In the genomic region with DNA sequence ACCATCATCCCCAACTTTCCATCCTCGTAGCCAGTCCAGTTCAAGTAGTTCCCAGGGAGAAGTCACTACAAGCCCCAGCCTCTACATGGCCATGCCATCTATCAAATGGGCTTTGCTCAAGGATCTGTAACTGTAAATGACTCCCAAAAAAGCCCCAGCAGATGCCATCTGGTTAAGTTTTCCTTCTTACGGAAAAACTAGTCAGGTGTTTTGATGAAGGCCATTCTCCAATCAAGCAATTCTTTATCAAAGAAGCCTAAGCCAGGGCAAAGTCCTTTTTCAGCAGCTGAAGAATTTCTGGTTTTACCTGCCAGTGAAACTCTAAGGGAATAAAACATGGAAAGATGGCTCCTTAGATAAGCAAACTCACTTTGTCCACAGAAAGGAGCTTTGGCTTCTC, we compare ENCODE assay signal across 26 cellular contexts. TPM values are rescaled to one million over a fixed set of nuclear protein-coding genes. Genes with fewer than 3 reads are reported as not detected.
DNase-seq lines count a peak whose midpoint lies in the region; ATAC-seq and TF ChIP-seq lines count a peak whose summit lies in the region.
"Had no signal": no experiment of that assay in that cellular context is flagged by ENCODE, and none has a peak within 500 bp of the region (broad histone marks: within the 10 kb centered on the region; RNA-seq: fewer than 3 reads in every experiment).

No MANE protein-coding gene starts in this region.

- H3K9me3 ChIP-seq in body of pancreas = no peaks in the 10 kb centered on the region
- no peaks in the 10 kb centered on the region for H3K9me3 ChIP-seq in mucosa of descending colon
- H3K9me3 ChIP-seq in stomach = no peaks in the 10 kb centered on the region
- H3K9me3 ChIP-seq in effector memory CD4-positive, alpha-beta T cell (ENCODE audit: control insufficient read depth, low read length) = no peaks in the 10 kb centered on the region
- H3K9me3 ChIP-seq: BLaER1 treated with 17β-estradiol and CSF1 and Interleukin-3, amounts not matched to agents 10 nM and 100 nM; HAP-1 had no signal

- no peak for DNase-seq in activated naive CD8-positive, alpha-beta T cell treated with anti-CD3 and anti-CD28 coated beads for 36 hours
- DNase-seq in body of pancreas = peak in 2 of 4 donors; percentile 39 to 55
- DNase-seq in mucosa of descending colon = peak in 1 of 3 donors; percentile 41
- no peak for DNase-seq in stomach
- DNase-seq in effector memory CD4-positive, alpha-beta T cell = no peak
- DNase-seq in omental fat pad (ENCODE audit: low spot score) = no peak
- DNase-seq: 8988T; Calu3; CD4-positive, alpha-beta memory T cell; DMS153; KBM-7; MM.1S; NCI-H1048; NCI-H1417 treated with DMSO at 0.1 percent for 48 hours; NCI-H187 treated with DMSO at 0.1 percent for 48 hours; NCI-H2107; NCI-H446 treated with DMSO at 0.1 percent for 48 hours; NCI-H526 treated with DMSO at 0.1 percent for 48 hours; OCI-M1 had no signal

- H3K4me1 ChIP-seq in body of pancreas (peaks cover 71% of the 10 kb centered on the region), mucosa of descending colon (ENCODE audit: low read depth) (peaks cover 47% of the 10 kb centered on the region), stomach (peaks cover 0 to 39% (median 9%) of the 10 kb centered on the region in 4 donors)
- no peaks in the 10 kb centered on the region for H3K4me1 ChIP-seq in effector memory CD4-positive, alpha-beta T cell (ENCODE audit: control insufficient read depth, insufficient read depth, low read length, poor library complexity, severe bottlenecking)
- H3K4me1 ChIP-seq: BLaER1 treated with 17β-estradiol and CSF1 and Interleukin-3, amounts not matched to agents 10 nM and 100 nM; HAP-1 had no signal

- peaks cover 41% of the 10 kb centered on the region for H3K4me1 Mint-ChIP-seq in activated naive CD8-positive, alpha-beta T cell (ENCODE audit: low read depth)
- H3K4me1 Mint-ChIP-seq in activated naive CD8-positive, alpha-beta T cell treated with anti-CD3 and anti-CD28 coated beads for 36 hours = peaks cover 31% of the 10 kb centered on the region
- H3K4me1 Mint-ChIP-seq: GM23338 had no signal

- H3K9me3 Mint-ChIP-seq in activated naive CD8-positive, alpha-beta T cell (ENCODE audit: low read depth) = no peaks in the 10 kb centered on the region
- H3K9me3 Mint-ChIP-seq in activated naive CD8-positive, alpha-beta T cell treated with anti-CD3 and anti-CD28 coated beads for 36 hours = no peaks in the 10 kb centered on the region
- H3K9me3 Mint-ChIP-seq: CD4-positive, alpha-beta memory T cell; GM23338 had no signal

- TF ChIP-seq POLR2A in body of pancreas (IDR thresholded peaks at IDR 0.05) (peak in 1 of 3 donors; percentile 32), stomach (IDR thresholded peaks at IDR 0.05) (no peak)

- no peaks in the 10 kb centered on the region for H3K27me3 Mint-ChIP-seq in activated naive CD8-positive, alpha-beta T cell
- H3K27me3 Mint-ChIP-seq in activated naive CD8-positive, alpha-beta T cell treated with anti-CD3 and anti-CD28 coated beads for 36 hours = no peaks in the 10 kb centered on the region
- H3K27me3 Mint-ChIP-seq: CD4-positive, alpha-beta memory T cell had no signal

- peak; percentile 57 for ATAC-seq in body of pancreas
- ATAC-seq in mucosa of descending colon = peak; percentile 35
- ATAC-seq in GM19455 (IDR thresholded peaks at IDR 0.05; ENCODE audit: unreplicated experiment) = no peak
- no peak for ATAC-seq in omental fat pad (ENCODE audit: low FRiP score)
- ATAC-seq: GM23338, Right ventricle myocardium inferior had no signal

- H3K27ac ChIP-seq in body of pancreas = peak overlapping the region; percentile 62 to 85 (median 77)
- peak overlapping the region in 3 of 5 donors; percentile 1 to 29 (median 2) for H3K27ac ChIP-seq in stomach
- H3K27ac ChIP-seq in effector memory CD4-positive, alpha-beta T cell (ENCODE audit: insufficient read depth, low read length, poor library complexity, severe bottlenecking) = no peak overlapping the region
- H3K27ac ChIP-seq: BLaER1 treated with 17β-estradiol and CSF1 and Interleukin-3, amounts not matched to agents 10 nM and 100 nM; HL-60 had no signal

- no peaks in the 10 kb centered on the region for H3K36me3 Mint-ChIP-seq in activated naive CD8-positive, alpha-beta T cell
- peaks cover 2% of the 10 kb centered on the region for H3K36me3 Mint-ChIP-seq in activated naive CD8-positive, alpha-beta T cell treated with anti-CD3 and anti-CD28 coated beads for 36 hours
- H3K36me3 Mint-ChIP-seq: CD4-positive, alpha-beta memory T cell had no signal

- H3K4me3 Mint-ChIP-seq in activated naive CD8-positive, alpha-beta T cell = no peak overlapping the region
- no peak overlapping the region for H3K4me3 Mint-ChIP-seq in activated naive CD8-positive, alpha-beta T cell treated with anti-CD3 and anti-CD28 coated beads for 36 hours
- H3K4me3 Mint-ChIP-seq: CD4-positive, alpha-beta memory T cell; GM23338 had no signal

- H3K36me3 ChIP-seq in body of pancreas (replicated peaks in 1 of 2; ENCODE audit: insufficient read depth in 1 of 2, low read depth in 2 of 2) (no peaks in the 10 kb centered on the region), mucosa of descending colon (ENCODE audit: low read depth) (no peaks in the 10 kb centered on the region), stomach (no peaks in the 10 kb centered on the region)
- no peaks in the 10 kb centered on the region for H3K36me3 ChIP-seq in effector memory CD4-positive, alpha-beta T cell (ENCODE audit: control insufficient read depth, insufficient read depth, low read length)
- H3K36me3 ChIP-seq: HAP-1 had no signal

- peak overlapping the region; percentile 62 for H3K27ac Mint-ChIP-seq in activated naive CD8-positive, alpha-beta T cell
- no peak overlapping the region for H3K27ac Mint-ChIP-seq in activated naive CD8-positive, alpha-beta T cell treated with anti-CD3 and anti-CD28 coated beads for 36 hours
- H3K27ac Mint-ChIP-seq: GM23338 had no signal

- TF ChIP-seq CTCF in body of pancreas (IDR thresholded peaks at IDR 0.05) = no peak
- no peak for TF ChIP-seq CTCF in mucosa of descending colon (IDR thresholded peaks at IDR 0.05)
- TF ChIP-seq CTCF in stomach (IDR thresholded peaks at IDR 0.05) = no peak
- no peak for TF ChIP-seq CTCF in omental fat pad (IDR thresholded peaks at IDR 0.05)

- H3K4me3 ChIP-seq in body of pancreas (no peak overlapping the region), mucosa of descending colon (no peak overlapping the region), stomach (no peak overlapping the region)
- no peak overlapping the region for H3K4me3 ChIP-seq in effector memory CD4-positive, alpha-beta T cell (ENCODE audit: insufficient read depth, low read depth, low read length, poor library complexity, severe bottlenecking)
- H3K4me3 ChIP-seq: BLaER1 treated with 17β-estradiol and CSF1 and Interleukin-3, amounts not matched to agents 10 nM and 100 nM; GM23338; HAP-1 had no signal

- H3K27me3 ChIP-seq in body of pancreas = no peaks in the 10 kb centered on the region
- no peaks in the 10 kb centered on the region for H3K27me3 ChIP-seq in stomach
- no peaks in the 10 kb centered on the region for H3K27me3 ChIP-seq in effector memory CD4-positive, alpha-beta T cell (replicated peaks; ENCODE audit: control insufficient read depth, insufficient read depth, low read length, poor library complexity, severe bottlenecking)
- H3K27me3 ChIP-seq: BLaER1 treated with 17β-estradiol and CSF1 and Interleukin-3, amounts not matched to agents 10 nM and 100 nM had no signal

- no peak for TF ChIP-seq EP300 in stomach (IDR thresholded peaks at IDR 0.05)

- WGBS in body of pancreas, 2 donors = 28 to 43% methylated on average over 2 of the region's 2 CpGs
- WGBS in stomach, 5 donors = 65 to 77% (median 72%) methylated on average over 2 of the region's 2 CpGs

- intact Hi-C loops in body of pancreas (cut with DNase I) = no loop called here
- intact Hi-C loops in mucosa of descending colon (cut with DNase I, micrococcal nuclease) = loop anchor here in 1 of 2 donors (5.0 to 10.0 kb wide), 2 partner anchors 55 to 177 kb away; no protein-coding TSS in a partner anchor
- intact Hi-C loops in stomach (cut with DNase I; ENCODE audit: low total_unique reads) = loop anchor here (10.0 kb wide), 1 partner anchor 707 kb away; no protein-coding TSS in a partner anchor

RNA-seq across cellular contexts. Expression of a gene that starts 21.8 kb away (rescaled TPM):
- 10 to 100 TPM; 47.5 to 48.2 TPM for total RNA-seq in activated naive CD8-positive, alpha-beta T cell treated with anti-CD3 and anti-CD28 coated beads for 36 hours
- total RNA-seq in body of pancreas = 10 to 100 TPM; 28.0 to 45.1 TPM
- total RNA-seq in mucosa of descending colon = 10 to 100 TPM; 34.1 to 48.5 (median 38.4) TPM
- total RNA-seq in stomach = 10 to 100 TPM; 17.5 to 30.8 (median 23.2) TPM
- 10 to 100 TPM; 19.0 to 31.8 (median 21.8) TPM for polyA plus RNA-seq in stomach
- total RNA-seq in omental fat pad = 10 to 100 TPM; 20.6 to 40.7 (median 25.9) TPM

Comparison
In these comparisons a context has a peak if more than half of its experiments do, and no peak if none do; other contexts are left out.
1. ATAC-seq: peak in body of pancreas (single experiment) and mucosa of descending colon (single experiment); none in GM19455 (single experiment) and omental fat pad (single experiment).